In the genomic region with DNA sequence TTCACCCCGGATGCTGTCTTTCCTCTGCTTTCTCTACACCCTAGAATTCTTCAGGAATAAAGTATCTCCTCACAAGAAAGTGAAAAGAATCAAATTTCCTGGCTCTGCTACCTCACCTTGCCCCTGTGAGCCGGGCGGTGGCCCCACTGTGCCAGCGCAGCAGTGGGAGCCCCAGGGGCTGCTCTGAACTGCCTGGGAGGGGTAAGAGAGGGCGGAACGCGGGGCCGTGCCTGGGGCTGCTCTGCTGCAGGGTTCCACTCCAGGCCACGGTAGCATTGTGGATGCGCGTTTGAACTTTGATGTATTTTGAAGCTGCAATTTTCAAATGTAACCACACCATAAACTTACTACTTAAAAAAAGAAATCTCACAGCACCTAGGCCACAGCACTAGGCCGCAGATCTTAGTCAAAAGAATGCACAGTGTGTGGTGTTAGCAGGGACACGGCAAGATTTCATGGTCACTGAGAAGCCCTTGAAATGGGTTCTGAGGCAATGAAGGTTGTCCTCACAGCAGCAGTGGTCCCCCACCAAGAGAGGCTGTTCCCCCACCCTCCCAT, we compare ENCODE assay signal across 16 cellular contexts. TPM values are rescaled to one million over a fixed set of nuclear protein-coding genes. Genes with fewer than 3 reads are reported as not detected.
DNase-seq lines count a peak whose midpoint lies in the region; ATAC-seq and TF ChIP-seq lines count a peak whose summit lies in the region.
"Had no signal": no experiment of that assay in that cellular context is flagged by ENCODE, and none has a peak within 500 bp of the region (broad histone marks: within the 10 kb centered on the region; RNA-seq: fewer than 3 reads in every experiment).

No MANE protein-coding gene starts in this region.

- no peak overlapping the region for H2AFZ ChIP-seq in MM.1S (ENCODE audit: low read length)
- no peak overlapping the region for H2AFZ ChIP-seq in GM23248

- H3K4me1 Mint-ChIP-seq in activated naive CD4-positive, alpha-beta T cell treated with anti-CD3 and anti-CD28 coated beads, Interleukin-2, amount 10 ng/mL, durations not matched to agents 7 days and 5 days, result peaks cover 65% of the 10 kb centered on the region
- peaks cover 35 to 45% of the 10 kb centered on the region in 2 donors for H3K4me1 Mint-ChIP-seq in effector memory CD8-positive, alpha-beta T cell (ENCODE audit: low read depth in 2 of 2)
- peaks cover 72% of the 10 kb centered on the region for H3K4me1 Mint-ChIP-seq in stimulated activated effector memory CD8-positive, alpha-beta T cell treated with anti-CD3 and anti-CD28 coated beads, Interleukin-12 subunit alpha, Interleukin-12 subunit beta, amount 100 ng/mL, for 72 hours

- H3K9me3 Mint-ChIP-seq in activated naive CD4-positive, alpha-beta T cell treated with anti-CD3 and anti-CD28 coated beads, Interleukin-2, amount 10 ng/mL, durations not matched to agents 7 days and 5 days, result no peaks in the 10 kb centered on the region
- H3K9me3 Mint-ChIP-seq in effector memory CD8-positive, alpha-beta T cell, result no peaks in the 10 kb centered on the region
- H3K9me3 Mint-ChIP-seq in stimulated activated effector memory CD8-positive, alpha-beta T cell treated with anti-CD3 and anti-CD28 coated beads, Interleukin-12 subunit alpha, Interleukin-12 subunit beta, amount 100 ng/mL, for 72 hours, result no peaks in the 10 kb centered on the region
- H3K9me3 Mint-ChIP-seq: H9 had no signal

- H3K9me3 ChIP-seq in MM.1S (replicated peaks; ENCODE audit: insufficient read depth, low read length) (no peaks in the 10 kb centered on the region), GM23248 (ENCODE audit: low read depth) (no peaks in the 10 kb centered on the region)
- H3K9me3 ChIP-seq: BLaER1 had no signal

- peak overlapping the region; percentile 58 for H3K27ac Mint-ChIP-seq in activated naive CD4-positive, alpha-beta T cell treated with anti-CD3 and anti-CD28 coated beads, Interleukin-2, amount 10 ng/mL, durations not matched to agents 7 days and 5 days
- H3K27ac Mint-ChIP-seq in effector memory CD8-positive, alpha-beta T cell, result peak overlapping the region; percentile 52 to 90
- peak overlapping the region; percentile 85 for H3K27ac Mint-ChIP-seq in stimulated activated effector memory CD8-positive, alpha-beta T cell treated with anti-CD3 and anti-CD28 coated beads, Interleukin-12 subunit alpha, Interleukin-12 subunit beta, amount 100 ng/mL, for 72 hours
- H3K27ac Mint-ChIP-seq: H9 had no signal

- H3F3A ChIP-seq in MM.1S (ENCODE audit: insufficient read depth, low read length) (peaks cover 68% of the 10 kb centered on the region), GM23248 (ENCODE audit: insufficient read depth) (peaks cover 9% of the 10 kb centered on the region; the same call in 1 of the 2 replicates)

- H3K9ac ChIP-seq in MM.1S (ENCODE audit: low read length), result peak overlapping the region; percentile 74; the same call in 1 of the 2 replicates
- no peak overlapping the region for H3K9ac ChIP-seq in GM23248
- H3K9ac ChIP-seq: BLaER1 had no signal

- no peak overlapping the region for H3K4me3 Mint-ChIP-seq in activated naive CD4-positive, alpha-beta T cell treated with anti-CD3 and anti-CD28 coated beads, Interleukin-2, amount 10 ng/mL, durations not matched to agents 7 days and 5 days
- H3K4me3 Mint-ChIP-seq in effector memory CD8-positive, alpha-beta T cell, result peak overlapping the region; percentile 58 to 64
- peak overlapping the region; percentile 21 for H3K4me3 Mint-ChIP-seq in stimulated activated effector memory CD8-positive, alpha-beta T cell treated with anti-CD3 and anti-CD28 coated beads, Interleukin-12 subunit alpha, Interleukin-12 subunit beta, amount 100 ng/mL, for 72 hours
- H3K4me3 Mint-ChIP-seq: H9 had no signal

- no peaks in the 10 kb centered on the region for H3K36me3 Mint-ChIP-seq in activated naive CD4-positive, alpha-beta T cell treated with anti-CD3 and anti-CD28 coated beads, Interleukin-2, amount 10 ng/mL, durations not matched to agents 7 days and 5 days
- H3K36me3 Mint-ChIP-seq in effector memory CD8-positive, alpha-beta T cell (ENCODE audit: insufficient read depth), result no peaks in the 10 kb centered on the region
- no peaks in the 10 kb centered on the region for H3K36me3 Mint-ChIP-seq in stimulated activated effector memory CD8-positive, alpha-beta T cell treated with anti-CD3 and anti-CD28 coated beads, Interleukin-12 subunit alpha, Interleukin-12 subunit beta, amount 100 ng/mL, for 72 hours

- peaks cover 4% of the 10 kb centered on the region for H3K27me3 Mint-ChIP-seq in activated naive CD4-positive, alpha-beta T cell treated with anti-CD3 and anti-CD28 coated beads, Interleukin-2, amount 10 ng/mL, durations not matched to agents 7 days and 5 days
- H3K27me3 Mint-ChIP-seq in effector memory CD8-positive, alpha-beta T cell, result no peaks in the 10 kb centered on the region

- H3K27me3 ChIP-seq in MM.1S (replicated peaks; ENCODE audit: insufficient read depth, low read length) (no peaks in the 10 kb centered on the region), GM23248 (replicated peaks; ENCODE audit: insufficient read depth) (no peaks in the 10 kb centered on the region)
- H3K27me3 ChIP-seq: BLaER1 had no signal

- no peak for ATAC-seq in effector memory CD8-positive, alpha-beta T cell (replicated peaks)
- ATAC-seq in stimulated activated effector memory CD8-positive, alpha-beta T cell treated with anti-CD3 and anti-CD28 coated beads, Interleukin-12 subunit alpha, Interleukin-12 subunit beta, amount 100 ng/mL, for 72 hours, result no peak
- ATAC-seq in HG03565 (IDR thresholded peaks at IDR 0.05; ENCODE audit: unreplicated experiment), result no peak

- H3K27ac ChIP-seq in MM.1S (ENCODE audit: low read length) (peak overlapping the region; percentile 97; the same call in 1 of the 2 replicates), GM23248 (no peak overlapping the region)
- H3K27ac ChIP-seq: BLaER1 had no signal

- no peak for DNase-seq in activated naive CD4-positive, alpha-beta T cell treated with anti-CD3 and anti-CD28 coated beads, Interleukin-2, amount 10 ng/mL, durations not matched to agents 7 days and 5 days
- no peak for DNase-seq in activated naive CD4-positive, alpha-beta T cell (lab: John Stamatoyannopoulos, UW)
- DNase-seq in MM.1S (peak; percentile 3), GM23248 (no peak), DMS153 treated with DMSO at 0.1 percent for 48 hours (lab: John Stamatoyannopoulos, UW; ENCODE audit: unreplicated experiment) (no peak)
- no peak for DNase-seq in effector memory CD8-positive, alpha-beta T cell
- DNase-seq in stimulated activated effector memory CD8-positive, alpha-beta T cell treated with anti-CD3 and anti-CD28 coated beads, Interleukin-12 subunit alpha, Interleukin-12 subunit beta, amount 100 ng/mL, for 72 hours (ENCODE audit: low spot score in 2 of 2), result no peak
- DNase-seq: DMS 273 treated with DMSO at 0.1 percent for 48 hours; GF-D8; H9; NCI-H1417; NCI-H187 treated with DMSO at 0.1 percent for 48 hours; NCI-H526 treated with DMSO at 0.1 percent for 48 hours; NK-92 treated with Interleukin-12 subunit alpha and Interleukin-12 subunit beta, amount 100 ng/mL, for 24 hours had no signal

- CTCF ChIA-PET in activated naive CD4-positive, alpha-beta T cell treated with anti-CD3 and anti-CD28 coated beads, Interleukin-2, amount 10 ng/mL, durations not matched to agents 7 days and 5 days (lab: Charles Lee), result interaction anchor here (0.6 to 3.4 kb wide), 3 partner anchors 20 to 199 kb away, joined by 3 to 16 read pairs (median 3); no protein-coding TSS in a partner anchor

- H3K9me2 ChIP-seq in MM.1S (replicated peaks; ENCODE audit: insufficient read depth, low read length), result no peaks in the 10 kb centered on the region
- H3K9me2 ChIP-seq in GM23248 (ENCODE audit: insufficient read depth), result no peaks in the 10 kb centered on the region

- H3K4me1 ChIP-seq in MM.1S (ENCODE audit: low read length) (peaks cover 81% of the 10 kb centered on the region), GM23248 (ENCODE audit: insufficient read depth) (peaks cover 16% of the 10 kb centered on the region)

- H3K79me2 ChIP-seq in MM.1S (ENCODE audit: low read length), result peaks cover 21% of the 10 kb centered on the region
- H3K79me2 ChIP-seq in GM23248 (ENCODE audit: insufficient read depth), result no peaks in the 10 kb centered on the region

- WGBS in GM23248 (ENCODE audit: low coverage in 1 of 2, low lambda C conversion rate in 2 of 2, missing lambda C conversion rate in 2 of 2), 2 experiments, result 91 to 94% methylated on average over 13 of the region's 13 CpGs

- TF ChIP-seq CTCF in MM.1S (IDR thresholded peaks at IDR 0.05; ENCODE audit: low read length), result no peak

- H4K20me1 ChIP-seq in MM.1S (ENCODE audit: insufficient read depth, low read length) (no peaks in the 10 kb centered on the region), GM23248 (ENCODE audit: insufficient read depth) (no peaks in the 10 kb centered on the region)
- H4K20me1 ChIP-seq: BLaER1 had no signal

- no peak overlapping the region for H3K4me3 ChIP-seq in MM.1S (ENCODE audit: low read length)
- H3K4me3 ChIP-seq in GM23248, result no peak overlapping the region
- H3K4me3 ChIP-seq: BLaER1 had no signal

- H3K36me3 ChIP-seq in MM.1S (replicated peaks; ENCODE audit: insufficient read depth, low read length) (no peaks in the 10 kb centered on the region), GM23248 (ENCODE audit: low read depth) (no peaks in the 10 kb centered on the region)
- H3K36me3 ChIP-seq: BLaER1 had no signal

- in situ Hi-C loops in GM23248 (cut with MboI), result no loop called here

- peak overlapping the region; percentile 72; the same call in 1 of the 2 replicates for H3K4me2 ChIP-seq in MM.1S (ENCODE audit: low read depth, low read length)
- H3K4me2 ChIP-seq in GM23248 (ENCODE audit: unreplicated experiment), result no peak overlapping the region
- H3K4me2 ChIP-seq: BLaER1 had no signal

RNA-seq across cellular contexts. Expression of a gene that starts 57.5 kb away (rescaled TPM):
- 2.7 and 3.8 TPM in 2 replicates for total RNA-seq in GM23248 (2014; rRNA removed; shearing (Covaris generic))
- 3.5 and 3.9 TPM in 2 replicates for polyA plus RNA-seq in GM23248 (2016; fragmentation: Nextera tagmentation; extraction: Ambion mirVana)
